Comparison of ENCODE assay signal across 11 cellular contexts in the genomic region with DNA sequence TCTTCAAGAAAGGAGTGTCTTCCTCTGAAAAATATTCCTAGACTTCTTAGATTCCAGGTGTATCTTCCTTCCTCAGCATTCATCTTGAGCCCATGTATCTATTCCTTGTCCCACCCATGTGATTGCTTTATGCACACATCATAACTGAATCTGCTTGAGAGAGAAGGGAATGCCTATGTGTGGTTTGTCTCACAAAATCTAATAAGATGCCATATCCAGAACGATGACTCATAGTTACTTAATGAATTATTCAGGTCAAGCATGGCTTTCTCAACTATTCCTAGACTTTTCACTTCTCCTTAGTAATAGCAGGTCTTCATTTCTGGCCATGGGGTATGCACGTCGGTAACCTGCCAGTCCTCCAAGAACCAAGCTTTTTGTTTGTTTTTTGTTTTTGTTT.
A peak's percentile ranks its signal among the peaks of the same experiment; 100 is the strongest.
DNase-seq lines count a peak whose midpoint lies in the region; ATAC-seq and TF ChIP-seq lines count a peak whose summit lies in the region.
"Had no signal": no experiment of that assay in that cellular context is flagged by ENCODE, and none has a peak within 500 bp of the region (broad histone marks: within the 10 kb centered on the region; RNA-seq: fewer than 3 reads in every experiment).

No MANE protein-coding gene starts in this region.

- H3K36me3 ChIP-seq in HEK293 (ENCODE audit: control insufficient read depth in 2 of 2, insufficient read depth in 1 of 2, low read length in 2 of 2) (peaks cover 0 to 4% of the 10 kb centered on the region in 2 experiments; a peak in 1 of 3 replicates), testis (ENCODE audit: low read depth, missing control alignments) (no peaks in the 10 kb centered on the region), ovary (no peaks in the 10 kb centered on the region)

- CTCF ChIA-PET in HEK293 (lab: Yijun Ruan, JAX), result no interaction called here

- 68% methylated on average over 3 of the region's 3 CpGs for WGBS in testis, 2 donors
- 80 to 94% (median 92%) methylated on average over 3 of the region's 3 CpGs for WGBS in ovary, 3 donors

- TF ChIP-seq POLR2A in testis (IDR thresholded peaks at IDR 0.05) (no peak), ovary (IDR thresholded peaks at IDR 0.05) (no peak)

- in situ Hi-C loops in astrocyte of the spinal cord (cut with HindIII; ENCODE audit: low sequenced_read_pairs), result no loop called here

- no peaks in the 10 kb centered on the region for H3K27me3 Mint-ChIP-seq in activated CD4-positive, alpha-beta T cell treated with anti-CD3 and anti-CD28 coated beads, Interleukin-2, amount 10 ng/mL, durations not matched to agents 24 days and 14 days

- peaks cover 61% of the 10 kb centered on the region for H3K4me1 Mint-ChIP-seq in activated CD4-positive, alpha-beta T cell treated with anti-CD3 and anti-CD28 coated beads, Interleukin-2, amount 10 ng/mL, durations not matched to agents 24 days and 14 days

- POLR2A ChIA-PET in HEK293 (lab: Yijun Ruan, JAX), result no interaction called here

- intact Hi-C loops in testis (cut with DNase I; ENCODE audit: low total_unique reads) (no loop called here), ovary (cut with DNase I) (no loop called here)
- intact Hi-C loops in activated CD4-positive, alpha-beta T cell treated with anti-CD3 and anti-CD28 coated beads, Interleukin-2, amount 10 ng/mL, durations not matched to agents 24 days and 14 days (cut with micrococcal nuclease), result no loop called here

- TF ChIP-seq CTCF in HEK293 (tag by site-specific recombination; IDR thresholded peaks at IDR 0.05), result no peak
- TF ChIP-seq CTCF in astrocyte of the spinal cord (IDR thresholded peaks at IDR 0.05; ENCODE audit: low read depth, low read length), result no peak
- no peak for TF ChIP-seq CTCF in testis (IDR thresholded peaks at IDR 0.05)
- no peak for TF ChIP-seq CTCF in ovary (IDR thresholded peaks at IDR 0.05)

- H3K9me3 Mint-ChIP-seq in activated CD4-positive, alpha-beta T cell treated with anti-CD3 and anti-CD28 coated beads, Interleukin-2, amount 10 ng/mL, durations not matched to agents 24 days and 14 days, result peaks cover 17% of the 10 kb centered on the region

- H3K4me3 ChIP-seq in HEK293 (ENCODE audit: low read depth, low read length) (no peak overlapping the region), astrocyte of the spinal cord (ENCODE audit: low read depth, low read length) (no peak overlapping the region), testis (no peak overlapping the region), ovary (no peak overlapping the region)
- H3K4me3 ChIP-seq: dorsolateral prefrontal cortex had no signal

- peaks cover 17% of the 10 kb centered on the region for H3K4me1 ChIP-seq in HEK293 (ENCODE audit: control insufficient read depth, insufficient read depth, low read length)
- H3K4me1 ChIP-seq in testis, result peaks cover 23% of the 10 kb centered on the region
- peaks cover 6% of the 10 kb centered on the region for H3K4me1 ChIP-seq in ovary (ENCODE audit: insufficient read depth)

- ATAC-seq in left lobe of liver, result no peak

- TF ChIP-seq EP300 in ovary (IDR thresholded peaks at IDR 0.05), result no peak

- peak; percentile 45 for DNase-seq in astrocyte of the spinal cord (ENCODE audit: low read depth, low spot score)
- DNase-seq in kidney glomerular epithelial cell (lab: John Stamatoyannopoulos, UW), result peak; percentile 13
- no peak for DNase-seq in testis
- DNase-seq in left lobe of liver (ENCODE audit: low spot score), result no peak
- no peak for DNase-seq in NCI-H2227 (lab: John Stamatoyannopoulos, UW; ENCODE audit: unreplicated experiment)
- no peak for DNase-seq in ovary
- DNase-seq in activated CD4-positive, alpha-beta T cell treated with anti-CD3 and anti-CD28 coated beads, Interleukin-2, amount 10 ng/mL, durations not matched to agents 24 days and 14 days, result no peak
- DNase-seq: dorsolateral prefrontal cortex, midbrain, NCI-H1417 treated with DMSO at 0.1 percent for 48 hours had no signal

- H3K4me3 Mint-ChIP-seq in activated CD4-positive, alpha-beta T cell treated with anti-CD3 and anti-CD28 coated beads, Interleukin-2, amount 10 ng/mL, durations not matched to agents 24 days and 14 days, result no peak overlapping the region

- no peaks in the 10 kb centered on the region for H3K9me3 ChIP-seq in HEK293 (ENCODE audit: control insufficient read depth, insufficient read depth, low read depth, low read length)
- no peaks in the 10 kb centered on the region for H3K9me3 ChIP-seq in testis
- no peaks in the 10 kb centered on the region for H3K9me3 ChIP-seq in ovary

- H3K27ac Mint-ChIP-seq in activated CD4-positive, alpha-beta T cell treated with anti-CD3 and anti-CD28 coated beads, Interleukin-2, amount 10 ng/mL, durations not matched to agents 24 days and 14 days, result no peak overlapping the region

- H3K27me3 ChIP-seq in testis (no peaks in the 10 kb centered on the region), ovary (no peaks in the 10 kb centered on the region)
- H3K27me3 ChIP-seq: dorsolateral prefrontal cortex had no signal

- H3K27ac ChIP-seq in HEK293 (ENCODE audit: extremely low read depth, low read depth, low read length) (peak overlapping the region; percentile 87), testis (peak overlapping the region; percentile 84 to 86), ovary (peak overlapping the region in 1 of 2 donors; percentile 46)

- peaks cover 18% of the 10 kb centered on the region for H3K36me3 Mint-ChIP-seq in activated CD4-positive, alpha-beta T cell treated with anti-CD3 and anti-CD28 coated beads, Interleukin-2, amount 10 ng/mL, durations not matched to agents 24 days and 14 days (ENCODE audit: low read depth)

TF ChIP-seq in HEK293, 187 proteins besides CTCF, POLR2A, EP300 and RAD21:
- 0 out of 2 replicates have a peak, but pooled peaks have one; percentile 31 for TF ChIP-seq ZNF366 (tag by site-specific recombination; conservative IDR thresholded peaks at IDR 0.05)
- TF ChIP-seq GLIS1 (tag by site-specific recombination; IDR thresholded peaks at IDR 0.05), result no peak

Comparison
In these comparisons a context has a peak if more than half of its experiments do, and no peak if none do; other contexts are left out.
1. DNase-seq: peak in astrocyte of the spinal cord (single experiment) and kidney glomerular epithelial cell (single experiment); none in testis (single experiment), left lobe of liver (single experiment), NCI-H2227 (single experiment), ovary (0 of 5) and activated CD4-positive, alpha-beta T cell treated with anti-CD3 and anti-CD28 coated beads, Interleukin-2, amount 10 ng/mL, durations not matched to agents 24 days and 14 days (single experiment).